8 cellular contexts compared by ENCODE assay signal in the genomic region with DNA sequence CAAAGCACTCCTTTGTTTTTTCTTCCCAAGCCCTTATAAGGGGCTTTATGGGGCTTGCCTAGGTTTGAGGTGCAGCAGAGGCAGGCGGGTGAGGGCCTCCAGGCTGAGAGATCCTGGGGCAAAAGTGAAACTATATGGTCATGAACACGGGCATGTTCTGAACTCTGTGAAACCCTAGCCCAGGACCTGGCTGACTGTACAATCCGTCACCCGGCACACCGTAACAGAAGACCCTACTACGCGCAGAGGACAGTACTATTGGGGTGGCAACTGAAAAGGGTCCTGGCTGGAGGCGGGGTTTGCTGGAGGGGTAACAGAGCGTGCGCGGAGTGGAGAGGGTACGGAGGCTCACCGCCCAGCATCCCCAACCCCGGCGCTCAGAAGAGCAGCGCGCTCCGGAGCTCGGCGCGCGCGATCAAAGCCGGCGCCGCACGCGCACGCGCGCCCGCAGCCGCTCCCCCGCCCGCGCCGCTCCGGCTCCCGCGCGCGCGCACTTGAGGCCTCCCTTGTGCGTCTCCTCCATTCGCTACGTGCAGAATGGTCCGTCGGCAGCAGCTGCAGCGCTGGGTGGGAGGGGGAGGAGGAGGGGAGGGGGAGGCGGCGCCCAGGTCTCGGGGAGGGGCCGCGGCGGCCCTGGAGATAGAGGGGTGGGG.
DNase-seq lines count a peak whose midpoint lies in the region; ATAC-seq and TF ChIP-seq lines count a peak whose summit lies in the region.

No MANE protein-coding gene starts in this region.

- H3K27me3 ChIP-seq in endocrine pancreas (ENCODE audit: control insufficient read depth, insufficient read depth, low read length) (no peaks in the 10 kb centered on the region), mucosa of rectum (ENCODE audit: control insufficient read depth in 2 of 2, insufficient read depth in 2 of 2, low read length in 2 of 2) (no peaks in the 10 kb centered on the region)

- TF ChIP-seq CTCF in AG04449 (IDR thresholded peaks at IDR 0.05; ENCODE audit: insufficient read depth, low read length, missing control alignments), result no peak

- ATAC-seq in GM19328 (IDR thresholded peaks at IDR 0.05; ENCODE audit: unreplicated experiment) (peak; percentile 49), HG03520 (IDR thresholded peaks at IDR 0.05; ENCODE audit: unreplicated experiment) (peak; percentile 40)

- peak overlapping the region; percentile 67 to 87 for H3K27ac ChIP-seq in mucosa of rectum (ENCODE audit: low read depth in 2 of 2, low read length in 2 of 2)

- H3K4me3 ChIP-seq in AG04449 (ENCODE audit: low read depth, low read length) (peak overlapping the region; percentile 49), endocrine pancreas (ENCODE audit: control insufficient read depth, insufficient read depth, low read length) (peak overlapping the region; percentile 43), mucosa of rectum (ENCODE audit: low read length in 2 of 2) (peak overlapping the region; percentile 75 to 80)

- POLR2A ChIA-PET in AG04449 (lab: Yijun Ruan, JAX), result interaction anchor here (0.6 to 4.8 kb wide), 6 partner anchors 12 to 304 kb away, joined by 3 to 26 read pairs (median 8); partner anchors contain the start of gene VEGFA

- peak overlapping the region; percentile 87 for H3K9ac ChIP-seq in endocrine pancreas (ENCODE audit: control insufficient read depth, insufficient read depth, low read length)
- H3K9ac ChIP-seq in mucosa of rectum (ENCODE audit: low read depth in 1 of 2, low read length in 2 of 2), result peak overlapping the region; percentile 64 to 66

- CTCF ChIA-PET in AG04449 (lab: Yijun Ruan, JAX), result interaction anchor here (0.6 to 15.8 kb wide), 23 partner anchors 10 to 464 kb away, joined by 3 to 324 read pairs (median 17); partner anchors contain the start of gene VEGFA

- H3K4me1 ChIP-seq in endocrine pancreas (ENCODE audit: control insufficient read depth, insufficient read depth, low read length), result no peaks in the 10 kb centered on the region
- peaks cover 21 to 43% of the 10 kb centered on the region in 2 donors for H3K4me1 ChIP-seq in mucosa of rectum (ENCODE audit: control insufficient read depth in 2 of 2, insufficient read depth in 2 of 2, low read length in 2 of 2)

- H3K36me3 ChIP-seq in endocrine pancreas (ENCODE audit: control insufficient read depth, insufficient read depth, low read length), result no peaks in the 10 kb centered on the region
- H3K36me3 ChIP-seq in mucosa of rectum (ENCODE audit: control insufficient read depth in 2 of 2, insufficient read depth in 2 of 2, low read length in 2 of 2), result no peaks in the 10 kb centered on the region

- H3K9me3 ChIP-seq in endocrine pancreas (ENCODE audit: control insufficient read depth, low read length), result no peaks in the 10 kb centered on the region
- no peaks in the 10 kb centered on the region for H3K9me3 ChIP-seq in mucosa of rectum (ENCODE audit: control insufficient read depth in 2 of 2, low read length in 2 of 2)

- DNase-seq in AG04449 (ENCODE audit: low read depth, low spot score), result no peak
- DNase-seq in activated CD4-positive, alpha-beta T cell treated with anti-CD3 and anti-CD28 coated beads, Interleukin-2, amount 50 U/mL, for 24 hours (ENCODE audit: low read depth in 1 of 2, low spot score in 1 of 2), result peak; percentile 38 to 70
- DNase-seq in stimulated activated CD8-positive, alpha-beta memory T cell treated with anti-CD3 and anti-CD28 coated beads, Interleukin-7, amount 100 ng/mL, for 1 hour (ENCODE audit: low read depth in 2 of 2), result peak; percentile 15 to 36
- no peak for DNase-seq in NCI-H146 (lab: John Stamatoyannopoulos, UW)

Comparison
In these comparisons a context has a peak if more than half of its experiments do, and no peak if none do; other contexts are left out.
1. DNase-seq: peak in activated CD4-positive, alpha-beta T cell treated with anti-CD3 and anti-CD28 coated beads, Interleukin-2, amount 50 U/mL, for 24 hours (2 of 2) and stimulated activated CD8-positive, alpha-beta memory T cell treated with anti-CD3 and anti-CD28 coated beads, Interleukin-7, amount 100 ng/mL, for 1 hour (2 of 2); none in AG04449 (single experiment) and NCI-H146 (single experiment).
2. Peak in every context shown above with its lines, with median percentiles within 50 percentile points of each other: H3K4me3 ChIP-seq.